In genomic region chr12:80763874-80764273, GRCh38 we compare ENCODE assay signal across 8 cellular contexts. TPM values are rescaled to one million over a fixed set of nuclear protein-coding genes. Genes with fewer than 3 reads are reported as not detected.
DNase-seq lines count a peak whose midpoint lies in the region; ATAC-seq and TF ChIP-seq lines count a peak whose summit lies in the region.

No MANE protein-coding gene starts in this region.

- H3K36me3 ChIP-seq in HCT116 (ENCODE audit: control insufficient read depth in 1 of 2, insufficient read depth in 2 of 2, low read length in 2 of 2) = no peaks in the 10 kb centered on the region
- H3K36me3 ChIP-seq in trophoblast cell (ENCODE audit: control insufficient read depth in 1 of 2, insufficient read depth in 2 of 2, low read length in 2 of 2) = no peaks in the 10 kb centered on the region

- H2AFZ ChIP-seq in HCT116 (ENCODE audit: low read depth, low read length, poor library complexity, severe bottlenecking) = no peak overlapping the region
- H2AFZ ChIP-seq in trophoblast cell (ENCODE audit: insufficient read depth, low read length, poor library complexity) = no peak overlapping the region

- ATAC-seq in HCT116 = no peak
- no peak for ATAC-seq in stimulated activated effector memory CD8-positive, alpha-beta T cell treated with anti-CD3 and anti-CD28 coated beads, Interleukin-12 subunit alpha, Interleukin-12 subunit beta, amount 100 ng/mL, for 72 hours

- H2BK120ac ChIP-seq in trophoblast cell (ENCODE audit: insufficient read depth, low read length, poor library complexity) = no peak overlapping the region

- H3K79me1 ChIP-seq in trophoblast cell (ENCODE audit: low read length) = no peaks in the 10 kb centered on the region

- TF ChIP-seq CTCF in HCT116 (IDR thresholded peaks at IDR 0.05 in 2 of 3, conservative IDR thresholded peaks at IDR 0.05 in 1 of 3; ENCODE audit: borderline replicate concordance in 1 of 3, insufficient read depth in 1 of 3, low read depth in 2 of 3, low read length in 2 of 3) (peak; percentile 41 to 62 (median 60); a peak in 5 of 6 replicates), dorsolateral prefrontal cortex (IDR thresholded peaks at IDR 0.05 in 54 of 56, conservative IDR thresholded peaks at IDR 0.05 in 2 of 56; ENCODE audit: low read depth in 1 of 56, partially characterized antibody in 56 of 56) (peak; percentile 45 to 80 (median 69))

- no peak overlapping the region for H3K14ac ChIP-seq in trophoblast cell (ENCODE audit: low read length)

- H2BK12ac ChIP-seq in trophoblast cell (ENCODE audit: low read length) = no peak overlapping the region

- peaks cover 9% of the 10 kb centered on the region for H3K9me3 Mint-ChIP-seq in stimulated activated effector memory CD8-positive, alpha-beta T cell treated with anti-CD3 and anti-CD28 coated beads, Interleukin-12 subunit alpha, Interleukin-12 subunit beta, amount 100 ng/mL, for 72 hours

- no CpG with 5 or more reads among the region's 4 CpGs for WGBS in trophoblast cell (ENCODE audit: extremely low coverage, insufficient coverage, insufficient read length)

- no peak overlapping the region for H3K18ac ChIP-seq in trophoblast cell (ENCODE audit: low read length)

- POLR2A ChIA-PET in HCT116 (lab: Charles Lee) = no interaction called here

- no peak overlapping the region for H3K9ac ChIP-seq in HCT116 (ENCODE audit: low read length)
- no peak overlapping the region for H3K9ac ChIP-seq in trophoblast cell (ENCODE audit: low read length)

- CTCF ChIA-PET in HCT116 (lab: Charles Lee) = interaction anchor here (1.4 kb wide), 1 partner anchor 15 kb away, joined by 6 read pairs; no protein-coding TSS in a partner anchor

- H3K27ac Mint-ChIP-seq in stimulated activated effector memory CD8-positive, alpha-beta T cell treated with anti-CD3 and anti-CD28 coated beads, Interleukin-12 subunit alpha, Interleukin-12 subunit beta, amount 100 ng/mL, for 72 hours = no peak overlapping the region

- DNase-seq in D341Med (ENCODE audit: low spot score) (peak; percentile 26), HCT116 (ENCODE audit: low read depth, low spot score) (peak; percentile 39), NCI-H748 (lab: John Stamatoyannopoulos, UW; ENCODE audit: unreplicated experiment) (peak; percentile 80), dorsolateral prefrontal cortex (peak in 1 of 10 donors; percentile 4), trophoblast cell (peak; percentile 4 to 73), mucosa of gallbladder (ENCODE audit: low spot score) (no peak), occipital lobe (lab: John Stamatoyannopoulos, UW) (no peak)
- DNase-seq in stimulated activated effector memory CD8-positive, alpha-beta T cell treated with anti-CD3 and anti-CD28 coated beads, Interleukin-12 subunit alpha, Interleukin-12 subunit beta, amount 100 ng/mL, for 72 hours (ENCODE audit: low spot score in 2 of 2) = no peak

- H3K4me2 ChIP-seq in HCT116 (ENCODE audit: low read length) = no peak overlapping the region
- no peak overlapping the region for H3K4me2 ChIP-seq in trophoblast cell (ENCODE audit: low read length)

- H3K4me1 ChIP-seq in HCT116 (ENCODE audit: control insufficient read depth in 1 of 2, insufficient read depth in 2 of 2, low read length in 2 of 2) (no peaks in the 10 kb centered on the region), trophoblast cell (ENCODE audit: control insufficient read depth in 1 of 2, insufficient read depth in 2 of 2, low read length in 2 of 2) (no peaks in the 10 kb centered on the region)

- H3K79me2 ChIP-seq in HCT116 (ENCODE audit: insufficient read depth, low read length) (no peaks in the 10 kb centered on the region), trophoblast cell (ENCODE audit: control insufficient read depth, insufficient read depth, low read length, poor library complexity) (no peaks in the 10 kb centered on the region)

- no peak overlapping the region for H2AK5ac ChIP-seq in trophoblast cell (ENCODE audit: low read length)

- no peak overlapping the region for H3K4me3 Mint-ChIP-seq in stimulated activated effector memory CD8-positive, alpha-beta T cell treated with anti-CD3 and anti-CD28 coated beads, Interleukin-12 subunit alpha, Interleukin-12 subunit beta, amount 100 ng/mL, for 72 hours

- H3K23ac ChIP-seq in trophoblast cell (ENCODE audit: low read length) = no peak overlapping the region

- no peak overlapping the region for H3K27ac ChIP-seq in HCT116 (ENCODE audit: low read depth, low read length)
- no peak overlapping the region for H3K27ac ChIP-seq in dorsolateral prefrontal cortex
- H3K27ac ChIP-seq in trophoblast cell (ENCODE audit: low read depth, low read length) = no peak overlapping the region

- TF ChIP-seq POLR2A in HCT116 (IDR thresholded peaks at IDR 0.05; ENCODE audit: borderline replicate concordance, extremely low read depth, insufficient read depth, insufficient read length) = no peak

- H4K8ac ChIP-seq in trophoblast cell (ENCODE audit: low read depth, low read length) = no peak overlapping the region

- H3K4ac ChIP-seq in trophoblast cell (ENCODE audit: low read depth, low read length) = no peak overlapping the region

- BruUV-seq in HCT116 (replicated peaks; lab: Mats Ljungman, UMichigan) = no TSS peak

- no peak overlapping the region for H4K12ac ChIP-seq in trophoblast cell (ENCODE audit: low read depth, low read length)

- no peak overlapping the region for H2BK5ac ChIP-seq in trophoblast cell (ENCODE audit: low read depth, low read length, poor library complexity)

- H3K27me3 ChIP-seq in HCT116 (ENCODE audit: insufficient read depth, low read length) (peaks cover 4% of the 10 kb centered on the region; the same call in 1 of the 2 replicates), dorsolateral prefrontal cortex (no peaks in the 10 kb centered on the region), trophoblast cell (ENCODE audit: insufficient read depth, low read length) (no peaks in the 10 kb centered on the region)

- H3K4me1 Mint-ChIP-seq in stimulated activated effector memory CD8-positive, alpha-beta T cell treated with anti-CD3 and anti-CD28 coated beads, Interleukin-12 subunit alpha, Interleukin-12 subunit beta, amount 100 ng/mL, for 72 hours = no peaks in the 10 kb centered on the region

- no peak overlapping the region for H4K91ac ChIP-seq in trophoblast cell (ENCODE audit: low read depth, low read length)

- H3K4me3 ChIP-seq in HCT116 (replicated peaks in 1 of 2; ENCODE audit: low read depth in 1 of 2, low read length in 2 of 2) (no peak overlapping the region), dorsolateral prefrontal cortex (no peak overlapping the region), trophoblast cell (ENCODE audit: low read depth, low read length) (no peak overlapping the region)

- RAD21 ChIA-PET in HCT116 (lab: Charles Lee; ENCODE audit: low non-redundant PET in 1 of 2, low total read pairs in 2 of 2, uncharacterized antibody in 2 of 2, unreplicated experiment in 2 of 2) = interaction anchor here in 1 of 2 experiments (0.6 kb wide), 1 partner anchor 533 kb away, joined by 3 read pairs; no protein-coding TSS in a partner anchor

- H3K36me3 Mint-ChIP-seq in stimulated activated effector memory CD8-positive, alpha-beta T cell treated with anti-CD3 and anti-CD28 coated beads, Interleukin-12 subunit alpha, Interleukin-12 subunit beta, amount 100 ng/mL, for 72 hours = no peaks in the 10 kb centered on the region

- H3K9me3 ChIP-seq in HCT116 (ENCODE audit: control insufficient read depth in 1 of 2, insufficient read depth in 1 of 2, low read depth in 1 of 2, low read length in 2 of 2) = no peaks in the 10 kb centered on the region
- no peaks in the 10 kb centered on the region for H3K9me3 ChIP-seq in trophoblast cell (ENCODE audit: insufficient read depth, low read depth, low read length)

- H3K9me2 ChIP-seq in HCT116 (ENCODE audit: insufficient read depth) = no peaks in the 10 kb centered on the region

- peak; percentile 64 for TF ChIP-seq RAD21 in HCT116 (IDR thresholded peaks at IDR 0.05; ENCODE audit: low read depth)

- H4K20me1 ChIP-seq in HCT116 (ENCODE audit: insufficient read depth) = no peaks in the 10 kb centered on the region

- intact Hi-C loops in HCT116 (cut with micrococcal nuclease) (loop anchor here (1.0 to 10.0 kb wide), 4 partner anchors 291 to 569 kb away; no protein-coding TSS in a partner anchor), dorsolateral prefrontal cortex (cut with DNase I) (loop anchor here (2.0 to 5.0 kb wide), 2 partner anchors 292 to 353 kb away; no protein-coding TSS in a partner anchor)

TF ChIP-seq in HCT116, 20 proteins besides CTCF, POLR2A, EP300 and RAD21 (continues in another document):
- TF ChIP-seq ELF1 (IDR thresholded peaks at IDR 0.05; ENCODE audit: borderline replicate concordance, low read depth) (no peak), TCF7L2 (IDR thresholded peaks at IDR 0.05; ENCODE audit: borderline replicate concordance, extremely low read depth, insufficient read depth, insufficient read length) (no peak), EZH2phosphoT487 (IDR thresholded peaks at IDR 0.05; ENCODE audit: borderline replicate concordance) (no peak), ZBTB33 (IDR thresholded peaks at IDR 0.05; ENCODE audit: extremely low read depth, insufficient replicate concordance, low read length) (no peak), YY1 (IDR thresholded peaks at IDR 0.05; ENCODE audit: extremely low read depth, insufficient replicate concordance, low read depth, low read length) (no peak)

RNA-seq across cellular contexts. Expression of gene MYF5, which starts 47.2 kb away (rescaled TPM):
- total RNA-seq in HCT116 (2021; ENCODE audit: unreplicated experiment) = not detected
- polyA plus RNA-seq in HCT116 (2012) = not detected in 2 replicates
- total RNA-seq in dorsolateral prefrontal cortex = not detected
- not detected in 2 replicates for polyA plus RNA-seq in trophoblast cell (2013)
- not detected for total RNA-seq in mucosa of gallbladder
- not detected for total RNA-seq in occipital lobe

RNA-seq across cellular contexts. Expression of gene MYF6, which starts 56.4 kb away (rescaled TPM):
- not detected for total RNA-seq in HCT116 (2021; ENCODE audit: unreplicated experiment)
- not detected in 2 replicates for polyA plus RNA-seq in HCT116 (2012)
- total RNA-seq in dorsolateral prefrontal cortex = under 1 TPM in 3 of 120 experiments, not detected in 117; 0.29 to 0.43 (median 0.41) TPM
- 1.6 and 1.7 TPM in 2 replicates for polyA plus RNA-seq in trophoblast cell (2013)
- not detected for total RNA-seq in mucosa of gallbladder
- 0.47 TPM for total RNA-seq in occipital lobe

Comparison
In these comparisons a context has a peak if more than half of its experiments do, and no peak if none do; other contexts are left out.
1. DNase-seq: peak in D341Med (single experiment), HCT116 (single experiment), NCI-H748 (single experiment) and trophoblast cell (2 of 2); none in mucosa of gallbladder (single experiment), stimulated activated effector memory CD8-positive, alpha-beta T cell treated with anti-CD3 and anti-CD28 coated beads, Interleukin-12 subunit alpha, Interleukin-12 subunit beta, amount 100 ng/mL, for 72 hours (0 of 2) and occipital lobe (single experiment).